ENCODE assay signal across 8 cellular contexts in genomic region chr11:118572075-118572913, GRCh38. TPM values are rescaled to one million over a fixed set of nuclear protein-coding genes. Genes with fewer than 3 reads are reported as not detected.
DNase-seq lines count a peak whose midpoint lies in the region; ATAC-seq and TF ChIP-seq lines count a peak whose summit lies in the region.

ARCN1 (plus strand) TSS chr11:118572409; CDS start chr11:118572548, 139 bp downstream.

- no peaks in the 10 kb centered on the region for H3K9me3 ChIP-seq in left lung

- peak within 1 kb of the TSS; percentile 97 to 99 for H3K27ac ChIP-seq in left lung

- intact Hi-C loops in left lung (cut with DNase I) = no loop called here

- DNase-seq in A172 (ENCODE audit: low spot score) = peak; percentile 35
- peak; percentile 86 for DNase-seq in NCI-H526 treated with DMSO at 0.1 percent for 48 hours (lab: John Stamatoyannopoulos, UW)
- peak; percentile 67 to 70 for DNase-seq in activated CD4-positive, alpha-beta T cell treated with anti-CD3 and anti-CD28 coated beads, Interleukin-2, amount 50 U/mL, for 4 hours
- DNase-seq in dermis blood vessel endothelial cell = peak; percentile 84
- peak; percentile 83 to 92 for DNase-seq in left lung
- DNase-seq in stimulated activated CD4-positive, alpha-beta T cell treated with anti-CD3 and anti-CD28 coated beads, Interleukin-2, amount 100 ng/mL, for 4 hours (ENCODE audit: low read depth) = peak; percentile 68

- H3K36me3 ChIP-seq in left lung = peaks cover 0 to 1% of the 10 kb centered on the region in 2 donors

- no peaks in the 10 kb centered on the region for H3K27me3 ChIP-seq in left lung

- peak; percentile 40 for ATAC-seq in GM18870 (IDR thresholded peaks at IDR 0.05; ENCODE audit: unreplicated experiment)
- peak; percentile 71 for ATAC-seq in HG03175 (IDR thresholded peaks at IDR 0.05; ENCODE audit: unreplicated experiment)
- peak; percentile 92 for ATAC-seq in left lung

- peak within 1 kb of the TSS; percentile 98 to 100 for H3K4me3 ChIP-seq in left lung

- no peak for TF ChIP-seq CTCF in left lung (IDR thresholded peaks at IDR 0.05)

- peaks cover 22 to 41% of the 10 kb centered on the region in 2 donors for H3K4me1 ChIP-seq in left lung

RNA-seq across cellular contexts. Expression of gene ARCN1, which starts in this region (rescaled TPM):
- total RNA-seq in A172 (2014; rRNA removed; shearing (Covaris generic)) = 92.7 and 102 TPM in 2 replicates
- total RNA-seq in dermis blood vessel endothelial cell = 102 and 180 TPM in 2 replicates
- 100 to 1,000 TPM; 141 to 163 TPM for total RNA-seq in left lung

Comparison
In these comparisons a context has a peak if more than half of its experiments do, and no peak if none do; other contexts are left out.
1. Peak in every context shown above with its lines: DNase-seq, ATAC-seq, H3K4me3 ChIP-seq and H3K27ac ChIP-seq.
2. DNase-seq: peak in every context shown above with its lines; median percentile 88 in left lung; 86 in NCI-H526 treated with DMSO at 0.1 percent for 48 hours; 84 in dermis blood vessel endothelial cell; 68 in activated CD4-positive, alpha-beta T cell treated with anti-CD3 and anti-CD28 coated beads, Interleukin-2, amount 50 U/mL, for 4 hours; 68 in stimulated activated CD4-positive, alpha-beta T cell treated with anti-CD3 and anti-CD28 coated beads, Interleukin-2, amount 100 ng/mL, for 4 hours; 35 in A172.
3. ATAC-seq: peak in every context shown above with its lines; median percentile 92 in left lung; 71 in HG03175; 40 in GM18870.